ENCODE assay signal across 15 cellular contexts in genomic region chr18:34816183-34816582, GRCh38.
DNase-seq lines count a peak whose midpoint lies in the region; ATAC-seq and TF ChIP-seq lines count a peak whose summit lies in the region.
"Had no signal": no experiment of that assay in that cellular context is flagged by ENCODE, and none has a peak within 500 bp of the region (broad histone marks: within the 10 kb centered on the region; RNA-seq: fewer than 3 reads in every experiment).

No MANE protein-coding gene starts in this region.

- in situ Hi-C loops in gastrocnemius medialis (cut with MboI; ENCODE audit: low sequenced_read_pairs in 4 of 4), result no loop called here

- peaks cover 14 to 16% of the 10 kb centered on the region in 2 donors for H3K4me1 ChIP-seq in gastrocnemius medialis
- H3K4me1 ChIP-seq: HAP-1 had no signal

- DNase-seq in gastrocnemius medialis, result no peak
- no peak for DNase-seq in NK-92 treated with Interleukin-12 subunit alpha and Interleukin-12 subunit beta, amount 100 ng/mL, for 24 hours (lab: John Stamatoyannopoulos, UW)
- no peak for DNase-seq in activated CD4-positive, alpha-beta T cell treated with anti-CD3 and anti-CD28 coated beads, Interleukin-2, amount 50 U/mL, for 4 hours
- no peak for DNase-seq in activated naive CD4-positive, alpha-beta T cell treated with anti-CD3 and anti-CD28 coated beads for 36 hours
- DNase-seq: C1 segment of cervical spinal cord; Calu3; CD4-positive, alpha-beta memory T cell; COR-L47; DMS153; DND-41; HFFc6 had no signal

- H3K36me3 Mint-ChIP-seq in activated naive CD4-positive, alpha-beta T cell treated with anti-CD3 and anti-CD28 coated beads for 36 hours (ENCODE audit: low read depth), result no peaks in the 10 kb centered on the region
- H3K36me3 Mint-ChIP-seq: CD4-positive, alpha-beta memory T cell had no signal

- H3K4me3 Mint-ChIP-seq in activated naive CD4-positive, alpha-beta T cell treated with anti-CD3 and anti-CD28 coated beads for 36 hours, result no peak overlapping the region
- H3K4me3 Mint-ChIP-seq: CD4-positive, alpha-beta memory T cell; GM23338; HFFc6 had no signal

- H3K27ac ChIP-seq in cingulate gyrus (ENCODE audit: low read depth, low read length) (peak overlapping the region; percentile 74), layer of hippocampus (ENCODE audit: low read depth, low read length) (peak overlapping the region; percentile 35), gastrocnemius medialis (peak overlapping the region; percentile 27 to 67 (median 52))

- H3K27me3 ChIP-seq in layer of hippocampus (ENCODE audit: control insufficient read depth, insufficient read depth, low read length) (no peaks in the 10 kb centered on the region), gastrocnemius medialis (no peaks in the 10 kb centered on the region)

- no peak overlapping the region for H3K4me3 ChIP-seq in gastrocnemius medialis
- H3K4me3 ChIP-seq: GM23338, HAP-1 had no signal

- H3K36me3 ChIP-seq in gastrocnemius medialis, result peaks cover 0 to 18% of the 10 kb centered on the region in 2 donors
- H3K36me3 ChIP-seq: HAP-1 had no signal

- TF ChIP-seq POLR2A in gastrocnemius medialis (IDR thresholded peaks at IDR 0.05), result no peak

- ATAC-seq in gastrocnemius medialis, result peak; percentile 25 to 30
- ATAC-seq: GM23338 had no signal

- H3K9me3 Mint-ChIP-seq in activated naive CD4-positive, alpha-beta T cell treated with anti-CD3 and anti-CD28 coated beads for 36 hours, result no peaks in the 10 kb centered on the region
- H3K9me3 Mint-ChIP-seq: CD4-positive, alpha-beta memory T cell; GM23338; HFFc6 had no signal

- no peaks in the 10 kb centered on the region for H3K9me3 ChIP-seq in gastrocnemius medialis
- H3K9me3 ChIP-seq: HAP-1 had no signal

- CTCF ChIA-PET in activated naive CD4-positive, alpha-beta T cell treated with anti-CD3 and anti-CD28 coated beads for 36 hours (lab: Charles Lee), result interaction anchor here (0.7 to 1.1 kb wide), 2 partner anchors 11 to 332 kb away, joined by 3 read pairs; no protein-coding TSS in a partner anchor

- H3K4me1 Mint-ChIP-seq in activated naive CD4-positive, alpha-beta T cell treated with anti-CD3 and anti-CD28 coated beads for 36 hours (ENCODE audit: low read depth), result no peaks in the 10 kb centered on the region
- H3K4me1 Mint-ChIP-seq: CD4-positive, alpha-beta memory T cell had no signal

- intact Hi-C loops in gastrocnemius medialis (cut with DNase I; ENCODE audit: low total_unique reads), result no loop called here
- intact Hi-C loops in activated naive CD4-positive, alpha-beta T cell treated with anti-CD3 and anti-CD28 coated beads for 36 hours (cut with micrococcal nuclease), result no loop called here

- H3K27ac Mint-ChIP-seq in activated naive CD4-positive, alpha-beta T cell treated with anti-CD3 and anti-CD28 coated beads for 36 hours, result no peak overlapping the region
- H3K27ac Mint-ChIP-seq: CD4-positive, alpha-beta memory T cell; GM23338; HFFc6 had no signal

- peaks cover 9% of the 10 kb centered on the region for H3K27me3 Mint-ChIP-seq in activated naive CD4-positive, alpha-beta T cell treated with anti-CD3 and anti-CD28 coated beads for 36 hours (ENCODE audit: low read depth)

- no peak for TF ChIP-seq CTCF in gastrocnemius medialis (IDR thresholded peaks at IDR 0.05 in 4 of 5, conservative IDR thresholded peaks at IDR 0.05 in 1 of 5)
